ENCODE assay signal across 9 cellular contexts in genomic region chr15:95304116-95304873, GRCh38.
DNase-seq lines count a peak whose midpoint lies in the region; ATAC-seq, FAIRE-seq and TF ChIP-seq lines count a peak whose summit lies in the region.
"Had no signal": no experiment of that assay in that cellular context is flagged by ENCODE, and none has a peak within 500 bp of the region (broad histone marks: within the 10 kb centered on the region; RNA-seq: fewer than 3 reads in every experiment).

No MANE protein-coding gene starts in this region.

- intact Hi-C loops in left lung (cut with DNase I) = no loop called here

- H3K27me3 ChIP-seq in MG63 (no peaks in the 10 kb centered on the region), left lung (no peaks in the 10 kb centered on the region), stomach smooth muscle (ENCODE audit: control insufficient read depth in 1 of 2, insufficient read depth in 2 of 2, low read length in 2 of 2) (no peaks in the 10 kb centered on the region)

- TF ChIP-seq CTCF in choroid plexus epithelial cell (conservative IDR thresholded peaks at IDR 0.05; ENCODE audit: low read depth, low read length) (no peak), left lung (IDR thresholded peaks at IDR 0.05) (no peak), D721Med (IDR thresholded peaks at IDR 0.05; ENCODE audit: insufficient read depth, missing control alignments) (no peak)

- H3K36me3 ChIP-seq in MG63 (no peaks in the 10 kb centered on the region), left lung (no peaks in the 10 kb centered on the region), stomach smooth muscle (ENCODE audit: control insufficient read depth in 2 of 2, insufficient read depth in 2 of 2, low read length in 2 of 2) (no peaks in the 10 kb centered on the region)

- peaks cover 0 to 5% of the 10 kb centered on the region in 2 donors for H3K4me1 ChIP-seq in left lung
- peaks cover 3% of the 10 kb centered on the region for H3K4me1 ChIP-seq in stomach smooth muscle (ENCODE audit: control insufficient read depth, insufficient read depth, low read length)

- no peak for DNase-seq in MG63
- peak; percentile 82 for DNase-seq in choroid plexus epithelial cell (ENCODE audit: low read depth)
- no peak for DNase-seq in left lung
- no peak for DNase-seq in D721Med (ENCODE audit: insufficient read length, low spot score)
- DNase-seq in amygdala (lab: John Stamatoyannopoulos, UW) = no peak
- DNase-seq in urothelium cell line (ENCODE audit: low spot score) = no peak
- no peak for DNase-seq in nucleus accumbens (lab: John Stamatoyannopoulos, UW)
- DNase-seq: NCI-H774 had no signal

- FAIRE-seq in D721Med (lab: Jason Lieb, UNC) = no peak
- FAIRE-seq in urothelium cell line (lab: Jason Lieb, UNC) = no peak

- peak overlapping the region; percentile 2; the same call in 1 of the 2 replicates for H3K4me3 ChIP-seq in MG63
- peak overlapping the region; percentile 18 for H3K4me3 ChIP-seq in choroid plexus epithelial cell (ENCODE audit: low read depth, low read length)
- H3K4me3 ChIP-seq in left lung = no peak overlapping the region
- H3K4me3 ChIP-seq in stomach smooth muscle (ENCODE audit: low read length in 2 of 2) = peak overlapping the region in 1 of 2 donors; percentile 44

- H3K27ac ChIP-seq in left lung = peak overlapping the region; percentile 1 to 75
- H3K27ac ChIP-seq in stomach smooth muscle (ENCODE audit: low read length) = peak overlapping the region; percentile 53

- H3K9me3 ChIP-seq in MG63 (peaks cover 9% of the 10 kb centered on the region; the same call in 1 of the 2 replicates), left lung (no peaks in the 10 kb centered on the region), stomach smooth muscle (ENCODE audit: control insufficient read depth in 2 of 2, low read length in 2 of 2) (no peaks in the 10 kb centered on the region)

- H3K9ac ChIP-seq in stomach smooth muscle (ENCODE audit: low read length in 2 of 2) = no peak overlapping the region

- peak; percentile 49 for ATAC-seq in left lung

Comparison
In these comparisons a context has a peak if more than half of its experiments do, and no peak if none do; other contexts are left out.
1. H3K4me3 ChIP-seq: peak in MG63 (single experiment) and choroid plexus epithelial cell (single experiment); none in left lung (0 of 2).